In the genomic region with DNA sequence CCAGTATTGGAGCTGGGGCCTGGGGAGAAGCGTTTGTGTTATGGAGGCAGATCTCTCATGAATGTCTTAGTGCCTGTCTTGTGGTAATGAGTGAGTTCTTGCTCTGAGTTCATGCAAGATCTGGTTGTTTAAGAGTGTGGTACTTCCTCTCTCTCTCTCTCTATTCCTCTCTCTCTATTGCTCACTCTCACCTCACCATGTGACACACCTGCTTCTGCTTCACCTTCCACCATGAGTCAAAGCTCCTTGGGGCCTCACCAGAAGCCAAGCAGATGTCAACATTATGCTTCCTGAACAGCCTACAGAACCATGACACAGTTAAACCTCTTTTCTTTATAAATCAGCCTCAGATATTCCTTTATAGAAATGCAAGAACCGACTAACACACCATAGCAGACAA, we compare ENCODE assay signal across 26 cellular contexts.
"Had no signal": no experiment of that assay in that cellular context is flagged by ENCODE, and none has a peak within 500 bp of the region (broad histone marks: within the 10 kb centered on the region; RNA-seq: fewer than 3 reads in every experiment).

No MANE protein-coding gene starts in this region.

- H3K4me3 ChIP-seq: ascending aorta, breast epithelium, coronary artery, dorsolateral prefrontal cortex, esophagus squamous epithelium, gastrocnemius medialis, heart left ventricle had no signal

- H3K27ac ChIP-seq: ascending aorta, breast epithelium, coronary artery, dorsolateral prefrontal cortex, esophagus squamous epithelium, gastrocnemius medialis, heart left ventricle, WERI-Rb-1 had no signal

- H3K36me3 ChIP-seq: ascending aorta, breast epithelium, esophagus squamous epithelium, gastrocnemius medialis, heart left ventricle, WERI-Rb-1 had no signal

- DNase-seq: activated B cell treated with CpG ODN at 0.5 μM for 24 hours; activated CD4-positive, alpha-beta memory T cell treated with anti-CD3 and anti-CD28 coated beads, Interleukin-2, amount 10 ng/mL, durations not matched to agents 7 days and 5 days; activated CD4-positive, alpha-beta T cell treated with anti-CD3 and anti-CD28 coated beads, Interleukin-2, amount 10 ng/mL, durations not matched to agents 24 days and 14 days; activated CD8-positive, alpha-beta memory T cell treated with anti-CD3 and anti-CD28 coated beads, Interleukin-2, amount 10 ng/mL, durations not matched to agents 7 days and 5 days; activated CD8-positive, alpha-beta memory T cell treated with anti-CD3 and anti-CD28 coated beads, Interleukin-2, amount 50 U/mL, for 4 hours; activated gamma-delta T cell; activated naive CD4-positive, alpha-beta T cell; activated naive CD4-positive, alpha-beta T cell treated with anti-CD3 and anti-CD28 coated beads, Interleukin-2, amount 10 ng/mL, durations not matched to agents 7 days and 5 days; activated naive CD8-positive, alpha-beta T cell treated with anti-CD3 and anti-CD28 coated beads, Interleukin-2, amount 10 ng/mL, durations not matched to agents 7 days and 5 days; activated T-cell treated with anti-CD3 and anti-CD28 coated beads, Interleukin-2, amount 50 U/mL, for 1 hour; activated T-cell treated with anti-CD3 and anti-CD28 coated beads, Interleukin-2, amount 50 U/mL, for 48 hours; dorsolateral prefrontal cortex; effector memory CD4-positive, alpha-beta T cell; endodermal cell; erythroblast; esophagus squamous epithelium; gastrocnemius medialis; glutamatergic neuron; heart left ventricle; SW 1271; T-cell; T1000; WERI-Rb-1 had no signal

- H3K9me3 ChIP-seq: ascending aorta, gastrocnemius medialis had no signal

- H3K27me3 ChIP-seq: ascending aorta, breast epithelium, dorsolateral prefrontal cortex, esophagus squamous epithelium, gastrocnemius medialis, heart left ventricle had no signal

- H3K4me1 ChIP-seq: ascending aorta, breast epithelium, esophagus squamous epithelium, gastrocnemius medialis, heart left ventricle had no signal

- ATAC-seq: activated CD8-positive, alpha-beta memory T cell treated with anti-CD3 and anti-CD28 coated beads, Interleukin-2, amount 10 ng/mL, durations not matched to agents 7 days and 5 days; gastrocnemius medialis; heart left ventricle; T-cell had no signal
